In the genomic region with DNA sequence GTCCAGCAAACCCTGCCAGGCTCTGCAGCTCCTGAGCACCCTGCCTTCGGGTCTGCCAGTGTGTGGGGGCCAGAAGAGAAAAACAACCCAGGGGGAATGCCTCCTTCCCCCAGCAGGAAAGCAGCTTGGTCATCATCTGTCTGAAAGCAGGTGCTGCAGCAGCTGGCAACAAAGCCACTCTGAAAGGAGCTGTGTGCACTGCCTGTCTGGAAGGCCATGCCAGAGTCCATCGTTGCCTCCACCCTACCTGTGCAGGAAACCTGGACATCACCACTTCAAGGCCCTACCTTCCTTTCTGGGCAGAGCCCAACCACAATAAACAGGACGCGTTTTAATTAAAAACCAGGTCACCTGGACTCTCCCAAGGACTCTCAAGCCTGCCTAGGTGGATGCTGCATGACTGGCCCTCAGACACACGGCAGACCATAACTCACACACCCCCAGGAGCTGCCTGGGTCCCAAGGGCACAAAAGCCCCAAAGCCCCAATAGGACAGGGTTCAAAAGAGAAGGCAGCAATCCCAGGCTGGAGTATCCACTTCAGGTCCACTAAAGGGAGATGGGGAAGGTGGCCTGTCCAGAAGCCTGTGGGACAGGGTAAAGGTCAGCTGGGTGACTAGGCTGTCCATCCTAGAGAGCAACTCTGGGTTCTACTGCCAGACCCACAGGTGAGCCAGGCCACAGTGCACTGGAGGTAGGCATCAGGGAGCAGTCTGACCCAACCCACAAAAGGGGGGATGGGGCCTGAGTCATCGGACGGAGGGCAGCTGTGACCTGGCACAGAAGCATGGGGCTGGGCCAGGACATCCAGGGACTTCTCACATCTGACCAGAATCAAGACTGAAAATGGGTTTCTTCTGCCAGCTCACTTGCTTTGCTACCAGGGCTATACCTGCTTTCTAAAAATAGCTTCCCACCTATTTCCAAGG, we compare ENCODE assay signal across 10 cellular contexts. TPM values are rescaled to one million over a fixed set of nuclear protein-coding genes. Genes with fewer than 3 reads are reported as not detected.
DNase-seq lines count a peak whose midpoint lies in the region; ATAC-seq and TF ChIP-seq lines count a peak whose summit lies in the region.
"Had no signal": no experiment of that assay in that cellular context is flagged by ENCODE, and none has a peak within 500 bp of the region (broad histone marks: within the 10 kb centered on the region; RNA-seq: fewer than 3 reads in every experiment).

No MANE protein-coding gene starts in this region.

- H4K20me1 ChIP-seq in hepatocyte (ENCODE audit: insufficient read depth, poor library complexity, severe bottlenecking) = peaks cover 10% of the 10 kb centered on the region

- CTCF ChIA-PET in activated CD8-positive, alpha-beta memory T cell treated with anti-CD3 and anti-CD28 coated beads, Interleukin-2, amount 10 ng/mL, durations not matched to agents 7 days and 5 days (lab: Charles Lee) = interaction anchor here (0.9 to 1.1 kb wide), 2 partner anchors 92 to 118 kb away, joined by 3 to 4 read pairs; no protein-coding TSS in a partner anchor
- CTCF ChIA-PET in Panc1 (lab: Charles Lee) = interaction anchor here (0.7 kb wide), 1 partner anchor 37 kb away, joined by 3 read pairs; no protein-coding TSS in a partner anchor

- BruUV-seq in Panc1 (replicated peaks; lab: Mats Ljungman, UMichigan) = no TSS peak

- TF ChIP-seq POLR2A in thyroid gland (IDR thresholded peaks at IDR 0.05) = peak in 1 of 2 donors; percentile 37

- in situ Hi-C loops in Panc1 (cut with HindIII; ENCODE audit: low pct_unique_long_range_greater_than_20kb, low sequenced_read_pairs) = no loop called here

- no peak overlapping the region for H2AFZ ChIP-seq in hepatocyte

- no peak overlapping the region for H3K27ac Mint-ChIP-seq in activated CD8-positive, alpha-beta memory T cell treated with anti-CD3 and anti-CD28 coated beads, Interleukin-2, amount 10 ng/mL, durations not matched to agents 7 days and 5 days

- no peaks in the 10 kb centered on the region for H3K9me3 Mint-ChIP-seq in activated CD8-positive, alpha-beta memory T cell treated with anti-CD3 and anti-CD28 coated beads, Interleukin-2, amount 10 ng/mL, durations not matched to agents 7 days and 5 days (ENCODE audit: low read depth)

- no peak overlapping the region for H3K4me3 Mint-ChIP-seq in activated CD8-positive, alpha-beta memory T cell treated with anti-CD3 and anti-CD28 coated beads, Interleukin-2, amount 10 ng/mL, durations not matched to agents 7 days and 5 days

- peak; percentile 49 for DNase-seq in activated CD8-positive, alpha-beta memory T cell treated with anti-CD3 and anti-CD28 coated beads, Interleukin-2, amount 50 U/mL, for 48 hours
- DNase-seq in activated CD8-positive, alpha-beta memory T cell treated with anti-CD3 and anti-CD28 coated beads, Interleukin-2, amount 10 ng/mL, durations not matched to agents 7 days and 5 days = no peak
- DNase-seq in Panc1 (ENCODE audit: low read depth, low spot score) = no peak
- DNase-seq in hepatocyte (ENCODE audit: low spot score) = peak; percentile 64
- peak; percentile 84 to 90 for DNase-seq in thyroid gland
- no peak for DNase-seq in NCI-H1105 (lab: John Stamatoyannopoulos, UW)
- no peak for DNase-seq in activated gamma-delta T cell (lab: John Stamatoyannopoulos, UW)
- no peak for DNase-seq in caudate nucleus (lab: John Stamatoyannopoulos, UW)
- DNase-seq: anterior cingulate cortex, foreskin melanocyte had no signal

- peak overlapping the region; percentile 7 for H3K4me2 ChIP-seq in hepatocyte

- H3K36me3 ChIP-seq in Panc1 (ENCODE audit: control insufficient read depth, insufficient read depth, low read length) (peaks cover 2% of the 10 kb centered on the region; the same call in 1 of the 2 replicates), hepatocyte (replicated peaks; ENCODE audit: insufficient read depth, low read depth) (no peaks in the 10 kb centered on the region), thyroid gland (peaks cover 10 to 14% of the 10 kb centered on the region in 2 donors)

- H3K4me1 Mint-ChIP-seq in activated CD8-positive, alpha-beta memory T cell treated with anti-CD3 and anti-CD28 coated beads, Interleukin-2, amount 10 ng/mL, durations not matched to agents 7 days and 5 days = peaks cover 19% of the 10 kb centered on the region

- no peak overlapping the region for H3K4me3 ChIP-seq in Panc1 (ENCODE audit: low read depth in 2 of 2, low read length in 2 of 2)
- no peak overlapping the region for H3K4me3 ChIP-seq in hepatocyte
- no peak overlapping the region for H3K4me3 ChIP-seq in thyroid gland (replicated peaks in 1 of 3)

- peaks cover 16% of the 10 kb centered on the region for H3K36me3 Mint-ChIP-seq in activated CD8-positive, alpha-beta memory T cell treated with anti-CD3 and anti-CD28 coated beads, Interleukin-2, amount 10 ng/mL, durations not matched to agents 7 days and 5 days

- no peaks in the 10 kb centered on the region for H3K27me3 Mint-ChIP-seq in activated CD8-positive, alpha-beta memory T cell treated with anti-CD3 and anti-CD28 coated beads, Interleukin-2, amount 10 ng/mL, durations not matched to agents 7 days and 5 days

- no peak for ATAC-seq in activated CD8-positive, alpha-beta memory T cell treated with anti-CD3 and anti-CD28 coated beads, Interleukin-2, amount 10 ng/mL, durations not matched to agents 7 days and 5 days
- ATAC-seq in Panc1 = peak; percentile 40

- POLR2A ChIA-PET in Panc1 (lab: Charles Lee) = no interaction called here

- H3K27ac ChIP-seq in Panc1 (ENCODE audit: low read length) (peak overlapping the region; percentile 39), hepatocyte (peak overlapping the region; percentile 83), thyroid gland (peak overlapping the region; percentile 62 to 91 (median 85)), caudate nucleus (ENCODE audit: low read depth, low read length) (no peak overlapping the region)

- no peak for TF ChIP-seq CTCF in Panc1 (IDR thresholded peaks at IDR 0.05)
- no peak for TF ChIP-seq CTCF in hepatocyte (IDR thresholded peaks at IDR 0.05; ENCODE audit: poor library complexity)
- no peak for TF ChIP-seq CTCF in thyroid gland (IDR thresholded peaks at IDR 0.05)

- peaks cover 52% of the 10 kb centered on the region for H3K79me2 ChIP-seq in hepatocyte

- 68% methylated on average over 7 of the region's 7 CpGs for WGBS in hepatocyte (ENCODE audit: low lambda C conversion rate, missing lambda C conversion rate)
- 18 to 35% methylated on average over 7 of the region's 7 CpGs for whole genome bisulfite sequencing in thyroid gland, 2 donors

- H3K27me3 ChIP-seq in Panc1 (ENCODE audit: control insufficient read depth, insufficient read depth, low read length) (no peaks in the 10 kb centered on the region), hepatocyte (no peaks in the 10 kb centered on the region), thyroid gland (no peaks in the 10 kb centered on the region)

- intact Hi-C loops in Panc1 (cut with micrococcal nuclease; ENCODE audit: unreplicated experiment) (no loop called here), thyroid gland (cut with DNase I) (no loop called here)

- H3K4me1 ChIP-seq in Panc1 (ENCODE audit: control insufficient read depth, insufficient read depth, low read length) (peaks cover 64% of the 10 kb centered on the region), hepatocyte (ENCODE audit: insufficient read depth) (peaks cover 39% of the 10 kb centered on the region), thyroid gland (peaks cover 58 to 77% of the 10 kb centered on the region in 2 donors)

- H3K9me3 ChIP-seq in Panc1 (ENCODE audit: control insufficient read depth, insufficient read depth, low read depth, low read length) (no peaks in the 10 kb centered on the region), hepatocyte (ENCODE audit: low read depth) (no peaks in the 10 kb centered on the region), thyroid gland (no peaks in the 10 kb centered on the region)

- no peaks in the 10 kb centered on the region for H3K9me2 ChIP-seq in hepatocyte (replicated peaks; ENCODE audit: insufficient read depth)

RNA-seq across cellular contexts. Expression of a gene that starts 6.1 kb away (rescaled TPM):
- total RNA-seq in activated CD8-positive, alpha-beta memory T cell treated with anti-CD3 and anti-CD28 coated beads, Interleukin-2, amount 10 ng/mL, durations not matched to agents 7 days and 5 days = 10 to 100 TPM; 13.7 to 14.7 TPM
- 12.2 TPM for total RNA-seq in Panc1 (2021; ENCODE audit: unreplicated experiment)
- polyA plus RNA-seq in Panc1 (2012; ENCODE audit: insufficient read length) = 10.2 TPM
- 2.6 and 4.1 TPM in 2 replicates for total RNA-seq in hepatocyte
- polyA plus RNA-seq in hepatocyte = 8.5 TPM in 2 replicates
- total RNA-seq in thyroid gland = 1 to 10 TPM; 1.8 to 5.1 (median 4.5) TPM

RNA-seq across cellular contexts. Expression of a gene that starts 6.1 kb away (rescaled TPM):
- 10 to 100 TPM; 12.8 to 15.9 TPM for total RNA-seq in activated CD8-positive, alpha-beta memory T cell treated with anti-CD3 and anti-CD28 coated beads, Interleukin-2, amount 10 ng/mL, durations not matched to agents 7 days and 5 days
- total RNA-seq in Panc1 (2021; ENCODE audit: unreplicated experiment) (26.7 TPM), hepatocyte (12.3 and 15.9 TPM in 2 replicates), thyroid gland (10 to 100 TPM; 18.1 to 26.4 (median 23.7) TPM)
- 22.5 TPM for polyA plus RNA-seq in Panc1 (2012; ENCODE audit: insufficient read length)
- 12.9 and 13.0 TPM in 2 replicates for polyA plus RNA-seq in hepatocyte

Comparison
In these comparisons a context has a peak if more than half of its experiments do, and no peak if none do; other contexts are left out.
1. DNase-seq: peak in activated CD8-positive, alpha-beta memory T cell treated with anti-CD3 and anti-CD28 coated beads, Interleukin-2, amount 50 U/mL, for 48 hours (single experiment), hepatocyte (single experiment) and thyroid gland (2 of 2); none in activated CD8-positive, alpha-beta memory T cell treated with anti-CD3 and anti-CD28 coated beads, Interleukin-2, amount 10 ng/mL, durations not matched to agents 7 days and 5 days (single experiment), Panc1 (single experiment), NCI-H1105 (single experiment), activated gamma-delta T cell (single experiment) and caudate nucleus (0 of 61).